18 cellular contexts compared by ENCODE assay signal in the genomic region with DNA sequence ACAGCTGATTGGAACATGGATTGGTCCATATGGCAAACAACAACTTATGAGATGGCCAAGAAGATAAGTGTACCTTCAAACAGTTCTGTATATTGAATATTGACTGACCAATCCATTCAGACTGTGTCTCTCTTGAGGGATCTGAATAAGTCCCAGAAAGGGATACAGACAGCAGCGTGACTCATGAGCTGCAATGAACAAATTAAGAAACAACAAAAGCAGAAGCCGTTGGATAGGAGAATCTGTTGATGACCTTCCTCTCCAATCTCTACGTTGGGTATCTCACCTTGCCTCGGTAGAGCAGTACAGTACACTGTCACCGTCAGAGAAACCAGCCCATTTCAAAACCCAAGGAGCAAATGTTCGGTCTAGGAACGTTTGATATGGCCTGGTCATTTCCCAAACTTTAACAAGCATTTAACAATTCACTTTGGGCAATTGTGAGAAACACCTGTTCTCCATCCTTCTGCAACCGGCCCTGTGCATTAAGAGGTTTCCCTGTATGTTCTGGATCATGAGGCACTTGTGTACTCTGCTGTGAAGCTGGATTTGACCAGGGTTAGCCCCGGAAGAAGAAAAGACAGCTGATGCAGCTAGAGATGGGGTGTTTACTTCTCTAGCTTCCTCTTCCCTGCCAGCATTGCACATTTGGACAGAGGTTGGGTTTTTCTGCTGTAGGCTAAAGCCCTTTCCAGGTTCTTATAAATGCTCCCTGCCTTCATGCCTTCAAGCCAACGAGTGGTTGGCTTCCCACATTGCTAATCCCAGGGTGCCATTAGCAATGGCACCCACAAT. TPM values are rescaled to one million over a fixed set of nuclear protein-coding genes. Genes with fewer than 3 reads are reported as not detected.
DNase-seq lines count a peak whose midpoint lies in the region; ATAC-seq and TF ChIP-seq lines count a peak whose summit lies in the region.
"Had no signal": no experiment of that assay in that cellular context is flagged by ENCODE, and none has a peak within 500 bp of the region (broad histone marks: within the 10 kb centered on the region; RNA-seq: fewer than 3 reads in every experiment).

No MANE protein-coding gene starts in this region.

- H3K27ac ChIP-seq in left ventricle myocardium inferior (replicated peaks) (no peak overlapping the region), colonic mucosa (peak overlapping the region; percentile 32), neutrophil (peak overlapping the region; percentile 24)

- no peaks in the 10 kb centered on the region for H3K36me3 ChIP-seq in left ventricle myocardium inferior
- no peaks in the 10 kb centered on the region for H3K36me3 ChIP-seq in colonic mucosa
- no peaks in the 10 kb centered on the region for H3K36me3 ChIP-seq in neutrophil
- H3K36me3 ChIP-seq in mucosa of descending colon (ENCODE audit: low read depth), result no peaks in the 10 kb centered on the region

- H3K4me1 ChIP-seq in left ventricle myocardium inferior (no peaks in the 10 kb centered on the region), colonic mucosa (no peaks in the 10 kb centered on the region), neutrophil (ENCODE audit: control insufficient read depth in 1 of 2, insufficient read depth in 1 of 2, low read depth in 1 of 2, low read length in 1 of 2) (no peaks in the 10 kb centered on the region), mucosa of descending colon (ENCODE audit: low read depth) (no peaks in the 10 kb centered on the region)

- TF ChIP-seq CTCF in left ventricle myocardium inferior (IDR thresholded peaks at IDR 0.05; ENCODE audit: borderline replicate concordance), result no peak
- TF ChIP-seq CTCF in NB4 (IDR thresholded peaks at IDR 0.05; ENCODE audit: low read depth, low read length), result no peak
- no peak for TF ChIP-seq CTCF in colonic mucosa (IDR thresholded peaks at IDR 0.05)
- TF ChIP-seq CTCF in neutrophil (IDR thresholded peaks at IDR 0.05), result no peak
- TF ChIP-seq CTCF in mucosa of descending colon (IDR thresholded peaks at IDR 0.05), result no peak

- no peak overlapping the region for H3K9ac ChIP-seq in colonic mucosa (ENCODE audit: low read depth in 2 of 2, low read length in 2 of 2)

- no peak overlapping the region for H3K4me3 ChIP-seq in left ventricle myocardium inferior
- no peak overlapping the region for H3K4me3 ChIP-seq in NB4 (ENCODE audit: low read depth, low read length)
- H3K4me3 ChIP-seq in colonic mucosa, result no peak overlapping the region
- no peak overlapping the region for H3K4me3 ChIP-seq in neutrophil (ENCODE audit: low read depth in 1 of 2, low read length in 1 of 2)
- H3K4me3 ChIP-seq in mucosa of descending colon, result no peak overlapping the region

- intact Hi-C loops in Right ventricle myocardium superior (cut with DNase I), result no loop called here
- intact Hi-C loops in left ventricle myocardium inferior (cut with micrococcal nuclease), result no loop called here
- intact Hi-C loops in colonic mucosa (cut with DNase I), result no loop called here
- intact Hi-C loops in mucosa of descending colon (cut with DNase I, micrococcal nuclease), result no loop called here

- peaks cover 37% of the 10 kb centered on the region for H3K27me3 ChIP-seq in left ventricle myocardium inferior (ENCODE audit: low read depth)
- H3K27me3 ChIP-seq in colonic mucosa, result no peaks in the 10 kb centered on the region
- H3K27me3 ChIP-seq in neutrophil, result peaks cover 7% of the 10 kb centered on the region

- no peak for DNase-seq in Right ventricle myocardium superior
- DNase-seq in left ventricle myocardium inferior, result no peak
- peak; percentile 30 for DNase-seq in NB4 (ENCODE audit: low read depth)
- no peak for DNase-seq in colonic mucosa
- DNase-seq in mucosa of descending colon, result no peak
- DNase-seq: CD4-positive, alpha-beta T cell; DMS79; KG1; NCI-H1436; NCI-H2029 treated with DMSO at 0.1 percent for 48 hours; NCI-H510A treated with DMSO at 0.1 percent for 48 hours; RPMI8226 had no signal

- no peak for TF ChIP-seq POLR2A in NB4 (IDR thresholded peaks at IDR 0.05; ENCODE audit: extremely low read depth, insufficient read length)

- no peaks in the 10 kb centered on the region for H3K9me3 ChIP-seq in left ventricle myocardium inferior (replicated peaks)
- no peaks in the 10 kb centered on the region for H3K9me3 ChIP-seq in colonic mucosa
- no peaks in the 10 kb centered on the region for H3K9me3 ChIP-seq in neutrophil
- H3K9me3 ChIP-seq in mucosa of descending colon, result no peaks in the 10 kb centered on the region

- peak; percentile 27 for ATAC-seq in Right ventricle myocardium superior (ENCODE audit: poor library complexity)
- no peak for ATAC-seq in mucosa of descending colon
- no peak for ATAC-seq in GM18511 (IDR thresholded peaks at IDR 0.05; ENCODE audit: unreplicated experiment)
- ATAC-seq in GM21528 (IDR thresholded peaks at IDR 0.05; ENCODE audit: low FRiP score, unreplicated experiment), result no peak

RNA-seq across cellular contexts. Expression of a gene that starts 21.1 kb away (rescaled TPM):
- not detected for total RNA-seq in Right ventricle myocardium superior
- not detected for total RNA-seq in left ventricle myocardium inferior
- total RNA-seq in colonic mucosa, result not detected
- not detected for total RNA-seq in mucosa of descending colon
- total RNA-seq: CD4-positive, alpha-beta T cell; M059J; OCI-LY7; SK-MEL-5 had no signal

RNA-seq across cellular contexts. Expression of a gene that starts 30.2 kb away (rescaled TPM):
- not detected for total RNA-seq in Right ventricle myocardium superior
- not detected for total RNA-seq in left ventricle myocardium inferior
- not detected for total RNA-seq in colonic mucosa
- not detected for total RNA-seq in mucosa of descending colon
- total RNA-seq: CD4-positive, alpha-beta T cell; M059J; OCI-LY7; SK-MEL-5 had no signal

RNA-seq across cellular contexts. Expression of a gene that starts 39.8 kb away (rescaled TPM):
- total RNA-seq in Right ventricle myocardium superior (not detected), left ventricle myocardium inferior (not detected), colonic mucosa (not detected), mucosa of descending colon (not detected)
- total RNA-seq: CD4-positive, alpha-beta T cell; M059J; OCI-LY7; SK-MEL-5 had no signal

RNA-seq across cellular contexts. Expression of a gene that starts 49.0 kb away (rescaled TPM):
- total RNA-seq in Right ventricle myocardium superior (not detected), left ventricle myocardium inferior (not detected), colonic mucosa (not detected), mucosa of descending colon (not detected)
- total RNA-seq: CD4-positive, alpha-beta T cell; M059J; OCI-LY7; SK-MEL-5 had no signal

RNA-seq across cellular contexts. Expression of a gene that starts 58.3 kb away (rescaled TPM):
- not detected for total RNA-seq in Right ventricle myocardium superior
- total RNA-seq in left ventricle myocardium inferior, result not detected
- not detected for total RNA-seq in colonic mucosa
- total RNA-seq in mucosa of descending colon, result not detected
- total RNA-seq: CD4-positive, alpha-beta T cell; M059J; OCI-LY7; SK-MEL-5 had no signal
